In the genomic region with DNA sequence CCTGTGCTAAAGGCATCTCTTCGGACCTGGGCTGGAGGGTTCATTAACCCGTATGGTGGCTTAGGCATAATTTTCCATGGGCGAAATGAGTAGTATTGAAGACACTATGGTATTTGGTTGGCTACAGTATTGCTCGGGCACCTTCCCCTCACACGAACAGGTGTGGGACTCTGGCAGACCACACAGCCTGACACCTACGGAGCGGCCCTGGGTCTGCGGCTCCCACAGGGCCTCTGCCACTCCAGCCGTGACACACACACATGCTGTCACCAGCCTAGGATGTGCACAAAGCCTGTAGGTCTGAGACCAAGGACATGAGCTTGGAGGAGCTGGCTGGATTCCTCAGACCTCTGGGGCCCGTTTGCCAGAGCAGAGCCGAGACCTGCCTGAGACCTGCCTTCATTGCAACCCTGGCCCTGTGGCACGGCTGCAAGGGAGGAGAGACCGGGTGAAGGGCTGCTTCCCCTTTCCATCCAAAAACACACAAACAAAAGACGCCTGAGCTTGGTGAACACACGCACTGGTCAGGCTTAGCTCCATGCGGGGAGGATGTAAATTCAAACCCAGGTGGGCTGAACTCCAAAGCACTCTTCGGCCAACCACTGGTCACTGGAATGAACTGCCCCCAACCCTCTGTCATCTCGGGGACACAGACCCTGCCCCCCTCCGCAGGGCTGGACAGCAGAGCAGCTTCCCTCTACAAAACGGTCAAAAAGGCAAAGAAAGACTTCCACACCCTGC, we compare ENCODE assay signal across 5 cellular contexts. TPM values are rescaled to one million over a fixed set of nuclear protein-coding genes. Genes with fewer than 3 reads are reported as not detected.
"Had no signal": no experiment of that assay in that cellular context is flagged by ENCODE, and none has a peak within 500 bp of the region (broad histone marks: within the 10 kb centered on the region; RNA-seq: fewer than 3 reads in every experiment).

No MANE protein-coding gene starts in this region.

RNA-seq across cellular contexts. Expression of a gene that starts 51.2 kb away (rescaled TPM):
- total RNA-seq: activated CD4-positive, alpha-beta memory T cell treated with anti-CD3 and anti-CD28 coated beads, Interleukin-2, amount 10 ng/mL, durations not matched to agents 7 days and 5 days; activated CD4-positive, alpha-beta T cell treated with anti-CD3 and anti-CD28 coated beads, Interleukin-2, amount 10 ng/mL, durations not matched to agents 24 days and 14 days; activated naive CD4-positive, alpha-beta T cell treated with anti-CD3 and anti-CD28 coated beads for 36 hours; activated naive CD8-positive, alpha-beta T cell treated with anti-CD3 and anti-CD28 coated beads, Interleukin-2, amount 10 ng/mL, durations not matched to agents 7 days and 5 days had no signal
- polyA plus RNA-seq: mammary epithelial cell had no signal
